10 cellular contexts compared by ENCODE assay signal in genomic region chr18:48488388-48488850, GRCh38. TPM values are rescaled to one million over a fixed set of nuclear protein-coding genes. Genes with fewer than 3 reads are reported as not detected.
DNase-seq lines count a peak whose midpoint lies in the region; ATAC-seq and TF ChIP-seq lines count a peak whose summit lies in the region.
"Had no signal": no experiment of that assay in that cellular context is flagged by ENCODE, and none has a peak within 500 bp of the region (broad histone marks: within the 10 kb centered on the region; RNA-seq: fewer than 3 reads in every experiment).

No MANE protein-coding gene starts in this region.

- TF ChIP-seq CTCF in Panc1 (IDR thresholded peaks at IDR 0.05): no peak
- TF ChIP-seq CTCF in mucosa of descending colon (IDR thresholded peaks at IDR 0.05): no peak
- no peak for TF ChIP-seq CTCF in GM10266 (IDR thresholded peaks at IDR 0.05; ENCODE audit: control insufficient read depth, insufficient read depth, low read depth, missing control alignments)

- CTCF ChIA-PET in Panc1 (lab: Charles Lee): no interaction called here

- H3K27me3 ChIP-seq in Panc1 (ENCODE audit: control insufficient read depth, insufficient read depth, low read length): no peaks in the 10 kb centered on the region

- in situ Hi-C loops in Panc1 (cut with HindIII; ENCODE audit: low pct_unique_long_range_greater_than_20kb, low sequenced_read_pairs): no loop called here

- peaks cover 5% of the 10 kb centered on the region for H3K4me1 ChIP-seq in Panc1 (ENCODE audit: control insufficient read depth, insufficient read depth, low read length)
- H3K4me1 ChIP-seq in mucosa of descending colon (ENCODE audit: low read depth): no peaks in the 10 kb centered on the region

- no peak overlapping the region for H3K4me3 Mint-ChIP-seq in stimulated activated effector memory CD8-positive, alpha-beta T cell treated with anti-CD3 and anti-CD28 coated beads, Interleukin-12 subunit alpha, Interleukin-12 subunit beta, amount 100 ng/mL, for 72 hours
- H3K4me3 Mint-ChIP-seq: nephron progenitor cell had no signal

- H3K9me3 Mint-ChIP-seq in stimulated activated effector memory CD8-positive, alpha-beta T cell treated with anti-CD3 and anti-CD28 coated beads, Interleukin-12 subunit alpha, Interleukin-12 subunit beta, amount 100 ng/mL, for 72 hours: no peaks in the 10 kb centered on the region

- peak overlapping the region; percentile 76 for H3K27ac ChIP-seq in Panc1 (ENCODE audit: low read length)

- no peaks in the 10 kb centered on the region for H3K4me1 Mint-ChIP-seq in stimulated activated effector memory CD8-positive, alpha-beta T cell treated with anti-CD3 and anti-CD28 coated beads, Interleukin-12 subunit alpha, Interleukin-12 subunit beta, amount 100 ng/mL, for 72 hours

- H3K36me3 ChIP-seq in Panc1 (ENCODE audit: control insufficient read depth, insufficient read depth, low read length): no peaks in the 10 kb centered on the region
- no peaks in the 10 kb centered on the region for H3K36me3 ChIP-seq in mucosa of descending colon (ENCODE audit: low read depth)

- no peak overlapping the region for H3K27ac Mint-ChIP-seq in stimulated activated effector memory CD8-positive, alpha-beta T cell treated with anti-CD3 and anti-CD28 coated beads, Interleukin-12 subunit alpha, Interleukin-12 subunit beta, amount 100 ng/mL, for 72 hours
- H3K27ac Mint-ChIP-seq: nephron progenitor cell had no signal

- intact Hi-C loops in Panc1 (cut with micrococcal nuclease; ENCODE audit: unreplicated experiment): no loop called here
- intact Hi-C loops in mucosa of descending colon (cut with DNase I, micrococcal nuclease): no loop called here

- BruUV-seq in Panc1 (replicated peaks; lab: Mats Ljungman, UMichigan): no TSS peak

- no peak overlapping the region for H3K4me3 ChIP-seq in Panc1 (ENCODE audit: low read depth in 2 of 2, low read length in 2 of 2)
- no peak overlapping the region for H3K4me3 ChIP-seq in mucosa of descending colon

- peak; percentile 85 for DNase-seq in AG20443 (ENCODE audit: low spot score)
- DNase-seq in Panc1 (ENCODE audit: low read depth, low spot score): peak; percentile 27
- peak; percentile 54 to 88 (median 73) for DNase-seq in mucosa of descending colon
- DNase-seq in stimulated activated effector memory CD8-positive, alpha-beta T cell treated with anti-CD3 and anti-CD28 coated beads, Interleukin-12 subunit alpha, Interleukin-12 subunit beta, amount 100 ng/mL, for 72 hours (ENCODE audit: low spot score in 2 of 2): no peak
- no peak for DNase-seq in GM10266 (ENCODE audit: extremely low spot score)
- no peak for DNase-seq in erythroblast (lab: John Stamatoyannopoulos, UW)
- DNase-seq: DND-41, nephron progenitor cell had no signal

- no peaks in the 10 kb centered on the region for H3K36me3 Mint-ChIP-seq in stimulated activated effector memory CD8-positive, alpha-beta T cell treated with anti-CD3 and anti-CD28 coated beads, Interleukin-12 subunit alpha, Interleukin-12 subunit beta, amount 100 ng/mL, for 72 hours

- POLR2A ChIA-PET in Panc1 (lab: Charles Lee): no interaction called here

- ATAC-seq in Panc1 (peak; percentile 96), esophagus mucosa (peak; percentile 58), mucosa of descending colon (peak; percentile 93), HG03139 (IDR thresholded peaks at IDR 0.05; ENCODE audit: unreplicated experiment) (no peak)
- ATAC-seq in stimulated activated effector memory CD8-positive, alpha-beta T cell treated with anti-CD3 and anti-CD28 coated beads, Interleukin-12 subunit alpha, Interleukin-12 subunit beta, amount 100 ng/mL, for 72 hours: no peak

- TF ChIP-seq POLR2A in erythroblast (IDR thresholded peaks at IDR 0.05; ENCODE audit: low read length): no peak

- H3K9me3 ChIP-seq in Panc1 (ENCODE audit: control insufficient read depth, insufficient read depth, low read depth, low read length): no peaks in the 10 kb centered on the region
- H3K9me3 ChIP-seq in mucosa of descending colon: no peaks in the 10 kb centered on the region

RNA-seq across cellular contexts. Expression of gene CTIF, which starts 50.4 kb away (rescaled TPM):
- total RNA-seq in Panc1 (2021; ENCODE audit: unreplicated experiment) (26.5 TPM), esophagus mucosa (14.0 TPM), mucosa of descending colon (10 to 100 TPM; 13.2 to 50.3 (median 19.6) TPM)
- 18.6 TPM for polyA plus RNA-seq in Panc1 (2012; ENCODE audit: insufficient read length)

Comparison
In these comparisons a context has a peak if more than half of its experiments do, and no peak if none do; other contexts are left out.
1. DNase-seq: peak in AG20443 (single experiment), Panc1 (single experiment) and mucosa of descending colon (3 of 3); none in stimulated activated effector memory CD8-positive, alpha-beta T cell treated with anti-CD3 and anti-CD28 coated beads, Interleukin-12 subunit alpha, Interleukin-12 subunit beta, amount 100 ng/mL, for 72 hours (0 of 2), GM10266 (single experiment) and erythroblast (0 of 2).
2. ATAC-seq: peak in Panc1 (single experiment), esophagus mucosa (single experiment) and mucosa of descending colon (single experiment); none in stimulated activated effector memory CD8-positive, alpha-beta T cell treated with anti-CD3 and anti-CD28 coated beads, Interleukin-12 subunit alpha, Interleukin-12 subunit beta, amount 100 ng/mL, for 72 hours (single experiment) and HG03139 (single experiment).